1 cellular context compared by ENCODE assay signal in the genomic region with DNA sequence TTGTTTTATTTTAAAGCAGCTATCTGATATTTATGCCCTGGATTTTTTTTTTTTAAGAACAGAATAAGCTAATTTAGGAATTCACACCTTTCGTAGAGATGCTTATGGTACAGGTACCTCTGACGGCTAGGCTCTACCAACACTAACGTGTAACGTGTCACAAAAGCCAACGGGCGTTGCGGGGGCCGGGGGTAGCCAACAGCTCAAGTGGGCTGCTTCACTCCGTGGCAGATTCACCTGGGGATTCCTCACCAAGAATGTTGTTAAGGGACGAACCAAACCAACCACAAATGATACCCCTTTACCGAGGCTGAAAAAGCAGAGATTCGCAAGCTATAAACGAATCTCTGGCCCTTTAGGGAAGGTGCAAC.
TF ChIP-seq lines count a peak whose summit lies in the region.

No MANE protein-coding gene starts in this region.

TF ChIP-seq in K562, 482 proteins besides CTCF, POLR2A, EP300 and RAD21:
- TF ChIP-seq RBM25 (IDR thresholded peaks at IDR 0.05; ENCODE audit: low read depth, low read length, severe bottlenecking), result no peak
- TF ChIP-seq STAT6 (CRISPR knock-in tag; IDR thresholded peaks at IDR 0.05), result no peak
- TF ChIP-seq ZNF232 (CRISPR knock-in tag; IDR thresholded peaks at IDR 0.05), result no peak
- TF ChIP-seq ZKSCAN8 (CRISPR knock-in tag; IDR thresholded peaks at IDR 0.05), result no peak
- no peak for TF ChIP-seq WHSC1 (IDR thresholded peaks at IDR 0.05; ENCODE audit: low read length)
- TF ChIP-seq SMAD2 (IDR thresholded peaks at IDR 0.05; ENCODE audit: low read depth, low read length), result no peak
- TF ChIP-seq, protein P1, sequence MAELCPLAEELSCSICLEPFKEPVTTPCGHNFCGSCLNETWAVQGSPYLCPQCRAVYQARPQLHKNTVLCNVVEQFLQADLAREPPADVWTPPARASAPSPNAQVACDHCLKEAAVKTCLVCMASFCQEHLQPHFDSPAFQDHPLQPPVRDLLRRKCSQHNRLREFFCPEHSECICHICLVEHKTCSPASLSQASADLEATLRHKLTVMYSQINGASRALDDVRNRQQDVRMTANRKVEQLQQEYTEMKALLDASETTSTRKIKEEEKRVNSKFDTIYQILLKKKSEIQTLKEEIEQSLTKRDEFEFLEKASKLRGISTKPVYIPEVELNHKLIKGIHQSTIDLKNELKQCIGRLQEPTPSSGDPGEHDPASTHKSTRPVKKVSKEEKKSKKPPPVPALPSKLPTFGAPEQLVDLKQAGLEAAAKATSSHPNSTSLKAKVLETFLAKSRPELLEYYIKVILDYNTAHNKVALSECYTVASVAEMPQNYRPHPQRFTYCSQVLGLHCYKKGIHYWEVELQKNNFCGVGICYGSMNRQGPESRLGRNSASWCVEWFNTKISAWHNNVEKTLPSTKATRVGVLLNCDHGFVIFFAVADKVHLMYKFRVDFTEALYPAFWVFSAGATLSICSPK (IDR thresholded peaks at IDR 0.05; ENCODE audit: borderline replicate concordance), result no peak
- TF ChIP-seq MEF2A (IDR thresholded peaks at IDR 0.05; ENCODE audit: control insufficient read depth, low read depth, low read length), result no peak
- TF ChIP-seq FOXJ2 (tag; IDR thresholded peaks at IDR 0.05), result no peak
- no peak for TF ChIP-seq MAFG (tag; conservative IDR thresholded peaks at IDR 0.05)
- TF ChIP-seq JUN (IDR thresholded peaks at IDR 0.05; ENCODE audit: borderline replicate concordance, low read depth, low read length), result no peak
- TF ChIP-seq JUN (CRISPR knock-in tag; IDR thresholded peaks at IDR 0.05; ENCODE audit: borderline replicate concordance), result no peak
- TF ChIP-seq SRSF7 (optimal IDR thresholded peaks at IDR 0.05; ENCODE audit: low read depth, low read length), result no peak
- no peak for TF ChIP-seq HMG20A (CRISPR knock-in tag; conservative IDR thresholded peaks at IDR 0.05)
TF ChIP-seq in K562: peak in this region for 0.
